8 cellular contexts compared by ENCODE assay signal in genomic region chr1:144461136-144461759, GRCh38. TPM values are rescaled to one million over a fixed set of nuclear protein-coding genes. Genes with fewer than 3 reads are reported as not detected.
DNase-seq lines count a peak whose midpoint lies in the region; ATAC-seq and TF ChIP-seq lines count a peak whose summit lies in the region.
"Not testable (repeated sequence)": the region's sequence is repeated elsewhere in the genome, so short reads cannot be mapped to it uniquely, and the experiment has no call there.

NBPF15 (minus strand) TSS chr1:144461669; CDS start chr1:144440003, 21,666 bp downstream.

- peak within 1 kb of the TSS; percentile 64; the same call in 1 of the 2 replicates for H3K4me3 ChIP-seq in iPS-20b (ENCODE audit: low read length)
- peak within 1 kb of the TSS; percentile 55 for H3K4me3 ChIP-seq in skeletal muscle cell (ENCODE audit: low read depth, low read length)
- H3K4me3 ChIP-seq in vagina: peak within 1 kb of the TSS; percentile 52 to 61

- not testable (repeated sequence) for H3K9ac ChIP-seq in iPS-20b (ENCODE audit: low read depth, low read length)

- not testable (repeated sequence) for H3K36me3 ChIP-seq in iPS-20b (ENCODE audit: insufficient read depth, low read depth, low read length); vagina

- not testable (repeated sequence) for H3K27ac ChIP-seq in caudate nucleus (ENCODE audit: low read depth, low read length); iPS-20b (ENCODE audit: low read length)
- peak within 1 kb of the TSS; percentile 69 for H3K27ac ChIP-seq in vagina

- peak; percentile 89 for ATAC-seq in GM18861 (IDR thresholded peaks at IDR 0.05; ENCODE audit: unreplicated experiment)
- ATAC-seq in HG03039 (IDR thresholded peaks at IDR 0.05; ENCODE audit: unreplicated experiment): peak; percentile 92

- H3K4me1 ChIP-seq in iPS-20b (ENCODE audit: insufficient read depth, low read length); vagina: not testable (repeated sequence)

- not testable (repeated sequence) for H3K27me3 ChIP-seq in iPS-20b (ENCODE audit: insufficient read depth, low read length); vagina

- intact Hi-C loops in vagina (cut with DNase I): not testable (repeated sequence)

- peak; percentile 60 for DNase-seq in NCI-H2196 (lab: John Stamatoyannopoulos, UW; ENCODE audit: unreplicated experiment)
- peak; percentile 51 to 69 for DNase-seq in activated CD4-positive, alpha-beta T cell treated with anti-CD3 and anti-CD28 coated beads for 4 hours
- DNase-seq in caudate nucleus (lab: John Stamatoyannopoulos, UW): peak in 52 of 61 donors; percentile 1 to 70 (median 19)
- DNase-seq in skeletal muscle cell (ENCODE audit: low read depth): peak; percentile 6
- DNase-seq in vagina (ENCODE audit: extremely low spot score in 2 of 2): not testable (repeated sequence)

- H3K9me3 ChIP-seq in iPS-20b (ENCODE audit: insufficient read depth, low read depth, low read length); vagina: not testable (repeated sequence)

- not testable (repeated sequence) for TF ChIP-seq POLR2A in vagina (IDR thresholded peaks at IDR 0.05)

- not testable (repeated sequence) for TF ChIP-seq CTCF in vagina (IDR thresholded peaks at IDR 0.05)

RNA-seq across cellular contexts. Expression of gene NBPF15, which starts in this region (rescaled TPM):
- total RNA-seq in vagina: 15.5 TPM
